ENCODE assay signal across 9 cellular contexts in genomic region chr2:46749042-46749461, GRCh38. TPM values are rescaled to one million over a fixed set of nuclear protein-coding genes. Genes with fewer than 3 reads are reported as not detected.
A peak's percentile ranks its signal among the peaks of the same experiment; 100 is the strongest.
DNase-seq lines count a peak whose midpoint lies in the region; ATAC-seq, FAIRE-seq and TF ChIP-seq lines count a peak whose summit lies in the region.
"Had no signal": no experiment of that assay in that cellular context is flagged by ENCODE, and none has a peak within 500 bp of the region (broad histone marks: within the 10 kb centered on the region; RNA-seq: fewer than 3 reads in every experiment).

No MANE protein-coding gene starts in this region.

- ATAC-seq in Panc1, result peak; percentile 88
- ATAC-seq in HG02981 (IDR thresholded peaks at IDR 0.05; ENCODE audit: unreplicated experiment), result no peak
- ATAC-seq in GM18861 (IDR thresholded peaks at IDR 0.05; ENCODE audit: unreplicated experiment), result no peak

- POLR2A ChIA-PET in Panc1 (lab: Charles Lee), result no interaction called here

- no peak overlapping the region for H3K9ac ChIP-seq in kidney (ENCODE audit: low read length in 2 of 2)

- H3K27me3 ChIP-seq in Panc1 (ENCODE audit: control insufficient read depth, insufficient read depth, low read length), result no peaks in the 10 kb centered on the region
- H3K27me3 ChIP-seq: neutrophil had no signal

- FAIRE-seq in kidney (lab: Jason Lieb, UNC), result no peak

- no peak overlapping the region for H3K4me3 ChIP-seq in Panc1 (ENCODE audit: low read depth in 2 of 2, low read length in 2 of 2)
- H3K4me3 ChIP-seq in skeletal muscle cell (ENCODE audit: low read depth, low read length), result no peak overlapping the region
- H3K4me3 ChIP-seq in kidney (ENCODE audit: low read length in 2 of 2), result no peak overlapping the region

- in situ Hi-C loops in Panc1 (cut with HindIII; ENCODE audit: low pct_unique_long_range_greater_than_20kb, low sequenced_read_pairs), result no loop called here

- H3K9me3 ChIP-seq in Panc1 (ENCODE audit: control insufficient read depth, insufficient read depth, low read depth, low read length) (no peaks in the 10 kb centered on the region), kidney (ENCODE audit: control insufficient read depth in 1 of 2, low read length in 2 of 2) (no peaks in the 10 kb centered on the region)
- H3K9me3 ChIP-seq: neutrophil had no signal

- CTCF ChIA-PET in Panc1 (lab: Charles Lee), result no interaction called here

- H3K4me1 ChIP-seq in Panc1 (ENCODE audit: control insufficient read depth, insufficient read depth, low read length) (peaks cover 8% of the 10 kb centered on the region), kidney (ENCODE audit: control insufficient read depth in 1 of 2, insufficient read depth in 1 of 2, low read depth in 1 of 2, low read length in 2 of 2) (peaks cover 4 to 19% of the 10 kb centered on the region in 2 donors)

- H3K27ac ChIP-seq in Panc1 (ENCODE audit: low read length), result 0 out of 2 replicates have a peak overlapping the region, but pooled peaks have one; percentile 29
- no peak overlapping the region for H3K27ac ChIP-seq in kidney (ENCODE audit: low read depth in 2 of 2, low read length in 2 of 2)
- H3K27ac ChIP-seq: neutrophil had no signal

- no peak for TF ChIP-seq CTCF in Panc1 (IDR thresholded peaks at IDR 0.05)
- no peak for TF ChIP-seq CTCF in kidney (IDR thresholded peaks at IDR 0.05; ENCODE audit: borderline replicate concordance, extremely low read depth, insufficient read depth)

- DNase-seq in GM04504 (ENCODE audit: low read depth) (peak; percentile 37), Panc1 (ENCODE audit: low read depth, low spot score) (peak; percentile 25), fibroblast of gingiva (ENCODE audit: low read depth) (peak; percentile 85), skeletal muscle cell (ENCODE audit: low read depth) (peak; percentile 42), kidney (no peak), NCI-H1694 treated with DMSO at 0.1 percent for 48 hours (lab: John Stamatoyannopoulos, UW) (no peak)

- H3K36me3 ChIP-seq in Panc1 (ENCODE audit: control insufficient read depth, insufficient read depth, low read length) (no peaks in the 10 kb centered on the region), kidney (ENCODE audit: control insufficient read depth in 1 of 2, insufficient read depth in 2 of 2, low read length in 2 of 2) (no peaks in the 10 kb centered on the region)
- H3K36me3 ChIP-seq: neutrophil had no signal

- no TSS peak for BruUV-seq in Panc1 (replicated peaks; lab: Mats Ljungman, UMichigan)

- intact Hi-C loops in Panc1 (cut with micrococcal nuclease; ENCODE audit: unreplicated experiment) (no loop called here), kidney (cut with DNase I) (no loop called here)

RNA-seq across cellular contexts. Expression of gene SOCS5, which starts 50.0 kb away (rescaled TPM):
- total RNA-seq in Panc1 (2021; ENCODE audit: unreplicated experiment) (18.4 TPM), kidney (24.1 TPM)
- 8.5 TPM for polyA plus RNA-seq in Panc1 (2012; ENCODE audit: insufficient read length)
- polyA plus RNA-seq in kidney (ENCODE audit: insufficient read depth, low read depth, low replicate concordance), result 6.1 TPM

Comparison
In these comparisons a context has a peak if more than half of its experiments do, and no peak if none do; other contexts are left out.
1. DNase-seq: peak in GM04504 (single experiment), Panc1 (single experiment), fibroblast of gingiva (single experiment) and skeletal muscle cell (single experiment); none in kidney (single experiment) and NCI-H1694 treated with DMSO at 0.1 percent for 48 hours (single experiment).